17 cellular contexts compared by ENCODE assay signal in genomic region chr2:60282886-60283285, GRCh38.
DNase-seq lines count a peak whose midpoint lies in the region; ATAC-seq and TF ChIP-seq lines count a peak whose summit lies in the region.
"Had no signal": no experiment of that assay in that cellular context is flagged by ENCODE, and none has a peak within 500 bp of the region (broad histone marks: within the 10 kb centered on the region; RNA-seq: fewer than 3 reads in every experiment).

No MANE protein-coding gene starts in this region.

- no peaks in the 10 kb centered on the region for H4K20me1 ChIP-seq in GM23248 (ENCODE audit: insufficient read depth)
- H4K20me1 ChIP-seq: BLaER1 had no signal

- TF ChIP-seq POLR2A in heart left ventricle (IDR thresholded peaks at IDR 0.05) = no peak

- H3K4me1 ChIP-seq in heart left ventricle (peaks cover 0 to 7% (median 0%) of the 10 kb centered on the region in 12 donors), right cardiac atrium (ENCODE audit: control insufficient read depth, insufficient read depth, low read length) (peaks cover 2% of the 10 kb centered on the region), GM23248 (ENCODE audit: insufficient read depth) (no peaks in the 10 kb centered on the region)
- H3K4me1 ChIP-seq: A549, BLaER1, HAP-1 had no signal

- ATAC-seq in Right ventricle myocardium inferior (peak; percentile 89), heart left ventricle (peak; percentile 68 to 94 (median 81)), right cardiac atrium (peak; percentile 47 to 61), GM21619 (IDR thresholded peaks at IDR 0.05; ENCODE audit: unreplicated experiment) (no peak)
- ATAC-seq: A549 had no signal

- H3F3A ChIP-seq in GM23248 (ENCODE audit: insufficient read depth) = no peaks in the 10 kb centered on the region

- no peaks in the 10 kb centered on the region for H3K9me2 ChIP-seq in GM23248 (ENCODE audit: insufficient read depth)

- H3K27me3 ChIP-seq in heart left ventricle (no peaks in the 10 kb centered on the region), right cardiac atrium (ENCODE audit: control insufficient read depth, insufficient read depth) (no peaks in the 10 kb centered on the region), GM23248 (replicated peaks; ENCODE audit: insufficient read depth) (no peaks in the 10 kb centered on the region)
- H3K27me3 ChIP-seq: BLaER1 had no signal

- TF ChIP-seq CTCF in heart left ventricle (IDR thresholded peaks at IDR 0.05) = no peak

- intact Hi-C loops in Right ventricle myocardium inferior (cut with DNase I) = loop anchor here (5.0 kb wide), 1 partner anchor 154 kb away; no protein-coding TSS in a partner anchor
- intact Hi-C loops in cardiac septum (cut with DNase I) = no loop called here
- intact Hi-C loops in heart left ventricle (cut with DNase I) = no loop called here
- intact Hi-C loops in right cardiac atrium (cut with DNase I) = no loop called here

- H3K27ac ChIP-seq in heart left ventricle (peak overlapping the region in 4 of 12 donors; percentile 5 to 47 (median 16)), right cardiac atrium (ENCODE audit: low read length) (peak overlapping the region; percentile 74), GM23248 (no peak overlapping the region)
- H3K27ac ChIP-seq: 22Rv1, A549, BLaER1, HL-60 had no signal

- H3K9ac ChIP-seq in GM23248 = no peak overlapping the region
- H3K9ac ChIP-seq: BLaER1 had no signal

- H3K4me2 ChIP-seq in GM23248 (ENCODE audit: unreplicated experiment) = no peak overlapping the region
- H3K4me2 ChIP-seq: A549, BLaER1 had no signal

- H2AFZ ChIP-seq in GM23248 = no peak overlapping the region

- in situ Hi-C loops in GM23248 (cut with MboI) = no loop called here

- H3K79me2 ChIP-seq in GM23248 (ENCODE audit: insufficient read depth) = no peaks in the 10 kb centered on the region

- H3K36me3 ChIP-seq in heart left ventricle (no peaks in the 10 kb centered on the region), GM23248 (ENCODE audit: low read depth) (no peaks in the 10 kb centered on the region)
- H3K36me3 ChIP-seq: BLaER1, HAP-1 had no signal

- H3K4me3 ChIP-seq in heart left ventricle (no peak overlapping the region), right cardiac atrium (ENCODE audit: low read length) (no peak overlapping the region), GM23248 (no peak overlapping the region)
- H3K4me3 ChIP-seq: A549, BLaER1, HAP-1 had no signal

- DNase-seq in Right ventricle myocardium inferior (ENCODE audit: missing footprints) = no peak
- no peak for DNase-seq in cardiac septum (ENCODE audit: low spot score)
- DNase-seq in heart left ventricle = peak in 2 of 5 donors; percentile 39 to 47
- no peak for DNase-seq in right cardiac atrium
- DNase-seq in GM23248 = no peak
- no peak for DNase-seq in activated gamma-delta T cell (lab: John Stamatoyannopoulos, UW)
- DNase-seq: AML-193; CD4-positive, alpha-beta memory T cell; DMS153; DMS79; GF-D8 had no signal

- H3K9me3 ChIP-seq in heart left ventricle (no peaks in the 10 kb centered on the region), right cardiac atrium (ENCODE audit: control insufficient read depth, low read length) (no peaks in the 10 kb centered on the region), GM23248 (ENCODE audit: low read depth) (no peaks in the 10 kb centered on the region)
- H3K9me3 ChIP-seq: A549, BLaER1, HAP-1 had no signal
